Comparison of ENCODE assay signal across 16 cellular contexts in the genomic region with DNA sequence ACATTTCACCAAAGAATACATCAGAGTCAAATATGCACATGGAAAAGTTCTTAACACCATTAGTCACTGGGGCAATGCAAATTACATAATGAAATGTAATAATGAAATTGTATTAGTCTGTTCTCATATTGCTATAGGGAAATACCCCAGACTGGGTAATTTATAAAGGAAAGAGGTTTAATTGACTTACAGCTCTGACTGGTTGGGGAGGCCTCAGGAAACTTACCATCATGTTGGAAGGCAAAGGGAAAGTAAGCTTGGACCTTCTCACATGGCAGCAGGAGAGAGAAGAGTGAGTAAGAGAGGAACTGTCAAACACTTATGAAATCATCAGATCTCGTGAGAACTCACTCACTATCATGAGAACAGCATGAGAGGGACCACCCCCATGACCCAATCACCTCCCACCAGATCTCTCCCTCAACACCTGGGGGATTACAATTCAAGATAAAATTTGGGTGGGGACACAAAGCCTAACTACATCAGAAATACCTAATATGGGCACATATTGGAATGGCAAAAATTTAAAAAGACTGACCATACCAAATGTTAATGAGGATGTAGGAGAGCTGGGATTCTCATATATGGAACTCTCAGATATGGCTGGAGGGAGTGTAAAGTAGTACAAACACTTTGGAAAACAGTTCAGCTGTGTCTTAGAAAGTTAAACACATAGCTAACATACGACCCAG.
DNase-seq lines count a peak whose midpoint lies in the region; ATAC-seq, FAIRE-seq and TF ChIP-seq lines count a peak whose summit lies in the region.
"Had no signal": no experiment of that assay in that cellular context is flagged by ENCODE, and none has a peak within 500 bp of the region (broad histone marks: within the 10 kb centered on the region; RNA-seq: fewer than 3 reads in every experiment).

No MANE protein-coding gene starts in this region.

- H3K4me3 ChIP-seq in Caco-2 (ENCODE audit: low read depth, low read length), result no peak overlapping the region
- H3K4me3 ChIP-seq: heart right ventricle, MG63 had no signal

- H3K36me3 ChIP-seq in Caco-2 (ENCODE audit: control insufficient read depth, insufficient read depth, low read length), result no peaks in the 10 kb centered on the region
- H3K36me3 ChIP-seq: heart right ventricle, MG63 had no signal

- DNase-seq in CD1c-positive myeloid dendritic cell (ENCODE audit: extremely low spot score) (peak; percentile 50), GM12891 (ENCODE audit: insufficient read length, low spot score) (no peak), T-helper 17 cell (no peak), fibroblast of peridontal ligament (ENCODE audit: extremely low read depth) (peak; percentile 58), AG20443 (ENCODE audit: low spot score) (no peak), sciatic nerve (ENCODE audit: low spot score) (no peak), Caco-2 (no peak)
- DNase-seq: activated CD4-positive, alpha-beta T cell treated with anti-CD3 and anti-CD28 coated beads for 4 hours; activated gamma-delta T cell; caudate nucleus; CD8-positive, alpha-beta memory T cell; heart right ventricle; left cardiac atrium; MG63; NCI-H2171 treated with DMSO at 0.1 percent for 48 hours had no signal

- CTCF ChIA-PET in Caco-2 (lab: Charles Lee), result no interaction called here

- H3K27me3 Mint-ChIP-seq in T-helper 17 cell (no peaks in the 10 kb centered on the region), Caco-2 (ENCODE audit: insufficient read depth, unreplicated experiment) (peaks cover 7% of the 10 kb centered on the region)
- H3K27me3 Mint-ChIP-seq: CD8-positive, alpha-beta memory T cell had no signal

- H3K4me1 Mint-ChIP-seq in T-helper 17 cell, result peaks cover 44% of the 10 kb centered on the region
- no peaks in the 10 kb centered on the region for H3K4me1 Mint-ChIP-seq in Caco-2 (ENCODE audit: low read depth, unreplicated experiment)

- POLR2A ChIA-PET in Caco-2 (lab: Charles Lee), result no interaction called here

- no TSS peak for BruUV-seq in Caco-2 (replicated peaks; lab: Mats Ljungman, UMichigan)

- intact Hi-C loops in sciatic nerve (cut with DNase I) (no loop called here), Caco-2 (cut with micrococcal nuclease; ENCODE audit: unreplicated experiment) (no loop called here)

- ATAC-seq in T-helper 17 cell (no peak), sciatic nerve (no peak)
- ATAC-seq: heart right ventricle, left cardiac atrium, SK-N-SH treated with all-trans-retinoic acid at 6 μM for 48 hours had no signal

- TF ChIP-seq POLR2A in GM12891 (IDR thresholded peaks at IDR 0.05; ENCODE audit: low read depth, low read length), result no peak

- no peaks in the 10 kb centered on the region for H3K9me3 ChIP-seq in T-helper 17 cell (ENCODE audit: control insufficient read depth, low read length, poor library complexity, severe bottlenecking)
- no peaks in the 10 kb centered on the region for H3K9me3 ChIP-seq in Caco-2

- H3K4me3 Mint-ChIP-seq in T-helper 17 cell, result no peak overlapping the region
- H3K4me3 Mint-ChIP-seq in Caco-2 (ENCODE audit: unreplicated experiment), result no peak overlapping the region
- H3K4me3 Mint-ChIP-seq: CD8-positive, alpha-beta memory T cell had no signal

- no peaks in the 10 kb centered on the region for H3K4me1 ChIP-seq in Caco-2

- no peak for FAIRE-seq in GM12891 (lab: Jason Lieb, UNC)

- TF ChIP-seq CTCF in Caco-2 (IDR thresholded peaks at IDR 0.05; ENCODE audit: insufficient read depth in 1 of 2, low read depth in 1 of 2, low read length in 1 of 2, severe bottlenecking in 1 of 2, unreplicated experiment in 1 of 2), result no peak

- H3K27ac Mint-ChIP-seq in T-helper 17 cell (peak overlapping the region; percentile 82), Caco-2 (ENCODE audit: unreplicated experiment) (no peak overlapping the region)

- H3K27me3 ChIP-seq in Caco-2 (replicated peaks; ENCODE audit: control insufficient read depth, insufficient read depth, low read length), result no peaks in the 10 kb centered on the region
- H3K27me3 ChIP-seq: heart right ventricle, MG63 had no signal

- peaks cover 18% of the 10 kb centered on the region for H3K9me3 Mint-ChIP-seq in Caco-2 (ENCODE audit: unreplicated experiment)

- H3K36me3 Mint-ChIP-seq in T-helper 17 cell (ENCODE audit: low read depth), result peaks cover 1% of the 10 kb centered on the region
- H3K36me3 Mint-ChIP-seq in Caco-2 (ENCODE audit: insufficient read depth, unreplicated experiment), result no peaks in the 10 kb centered on the region

TF ChIP-seq in GM12891, 5 proteins besides CTCF, POLR2A, EP300 and RAD21:
- no peak for TF ChIP-seq PAX5 (IDR thresholded peaks at IDR 0.05; ENCODE audit: insufficient read depth, low read length, severe bottlenecking)
- 0 out of 2 replicates have a peak, but pooled peaks have one; percentile 9 for TF ChIP-seq POU2F2 (IDR thresholded peaks at IDR 0.05; ENCODE audit: low read depth, low read length)
- TF ChIP-seq SPI1 (IDR thresholded peaks at IDR 0.05; ENCODE audit: low read depth, low read length), result peak; percentile 38
- TF ChIP-seq TAF1 (IDR thresholded peaks at IDR 0.05; ENCODE audit: low read depth, low read length), result no peak
- TF ChIP-seq POLR2AphosphoS5 (IDR thresholded peaks at IDR 0.05; ENCODE audit: low read depth, low read length), result no peak

Comparison
In these comparisons a context has a peak if more than half of its experiments do, and no peak if none do; other contexts are left out.
1. DNase-seq: peak in CD1c-positive myeloid dendritic cell (single experiment) and fibroblast of peridontal ligament (single experiment); none in GM12891 (single experiment), T-helper 17 cell (0 of 3), AG20443 (single experiment), sciatic nerve (single experiment) and Caco-2 (0 of 2).